ENCODE assay signal across 8 cellular contexts in genomic region chr4:176792348-176793059, GRCh38. TPM values are rescaled to one million over a fixed set of nuclear protein-coding genes. Genes with fewer than 3 reads are reported as not detected.
A peak's percentile ranks its signal among the peaks of the same experiment; 100 is the strongest.
DNase-seq lines count a peak whose midpoint lies in the region; ATAC-seq and TF ChIP-seq lines count a peak whose summit lies in the region.

Gene VEGFC, minus strand, starts transcription at chr4:176792922. Its CDS starts 611 bp downstream, at chr4:176792311.

- peaks cover 57% of the 10 kb centered on the region for H3F3A ChIP-seq in SK-N-SH (replicated peaks; ENCODE audit: insufficient read depth)

- H3K4me3 ChIP-seq in SK-N-SH (ENCODE audit: low read depth in 2 of 2, low read length in 1 of 2), result peak within 1 kb of the TSS; percentile 75 to 87
- H3K4me3 ChIP-seq in right lobe of liver, result peak within 1 kb of the TSS; percentile 23 to 48 (median 44)

- intact Hi-C loops in right lobe of liver (cut with DNase I), result no loop called here

- peak within 1 kb of the TSS; percentile 99 for H3K9ac ChIP-seq in SK-N-SH

- CTCF ChIA-PET in SK-N-SH (lab: Yijun Ruan, JAX), result interaction anchor here (0.6 to 1.4 kb wide), 3 partner anchors 10 to 255 kb away, joined by 3 to 8 read pairs (median 3); no protein-coding TSS in a partner anchor

- no peak for TF ChIP-seq POLR2A in right lobe of liver (IDR thresholded peaks at IDR 0.05)

- H3K4me1 ChIP-seq in SK-N-SH (ENCODE audit: control insufficient read depth in 1 of 2, insufficient read depth in 2 of 2, low read depth in 1 of 2, low read length in 1 of 2) (no peaks in the 10 kb centered on the region; a peak in 2 of 4 replicates), right lobe of liver (peaks cover 0 to 9% (median 0%) of the 10 kb centered on the region in 4 donors)

- H3K4me2 ChIP-seq in SK-N-SH, result peak within 1 kb of the TSS; percentile 90

- H3K27me3 ChIP-seq in SK-N-SH (ENCODE audit: insufficient read depth) (no peaks in the 10 kb centered on the region), right lobe of liver (peaks cover 3 to 4% of the 10 kb centered on the region in 2 donors)

- H3K9me2 ChIP-seq in SK-N-SH, result no peaks in the 10 kb centered on the region

- peak; percentile 69 for ATAC-seq in GM19395 (IDR thresholded peaks at IDR 0.05; ENCODE audit: unreplicated experiment)
- ATAC-seq in HG03354 (IDR thresholded peaks at IDR 0.05; ENCODE audit: poor library complexity, severe bottlenecking, unreplicated experiment), result peak; percentile 85
- peak; percentile 77 to 90 (median 85) for ATAC-seq in right lobe of liver

- H3K9me3 ChIP-seq in SK-N-SH, result no peaks in the 10 kb centered on the region
- no peaks in the 10 kb centered on the region for H3K9me3 ChIP-seq in right lobe of liver

- no peak for TF ChIP-seq CTCF in SK-N-SH (IDR thresholded peaks at IDR 0.05)
- peak in 2 of 4 donors; percentile 13 to 32 for TF ChIP-seq CTCF in right lobe of liver (IDR thresholded peaks at IDR 0.05)

- DNase-seq in COLO668 (lab: John Stamatoyannopoulos, UW; ENCODE audit: unreplicated experiment) (peak; percentile 57), SK-N-SH (peak; percentile 79), ecto neural progenitor cell (ENCODE audit: low spot score) (peak; percentile 81), right lobe of liver (peak; percentile 46 to 61 (median 53)), stromal cell of bone marrow (ENCODE audit: low read depth) (peak; percentile 74)
- no peak for DNase-seq in stimulated activated CD4-positive, alpha-beta T cell treated with anti-CD3 and anti-CD28 coated beads, Interleukin-12 subunit alpha, Interleukin-12 subunit beta, amount 100 ng/mL, for 4 hours

- 0% methylated on average over 4 of the region's 89 CpGs for WGBS in SK-N-SH (ENCODE audit: low lambda C conversion rate)
- 0% methylated on average over 14 of the region's 89 CpGs for WGBS in right lobe of liver (ENCODE audit: insufficient coverage, low coverage, low lambda C conversion rate, missing lambda C conversion rate)

- TF ChIP-seq RAD21 in SK-N-SH (IDR thresholded peaks at IDR 0.05; ENCODE audit: low read length), result no peak

- H3K27ac ChIP-seq in SK-N-SH (ENCODE audit: low read depth in 2 of 2, low read length in 1 of 2) (peak within 1 kb of the TSS; percentile 89 to 92), right lobe of liver (peak within 1 kb of the TSS; percentile 10 to 58 (median 44))

- peaks cover 52% of the 10 kb centered on the region for H3K79me2 ChIP-seq in SK-N-SH (ENCODE audit: insufficient read depth)

- no peak within 1 kb of the TSS for H2AFZ ChIP-seq in SK-N-SH (ENCODE audit: low read depth)

- POLR2A ChIA-PET in SK-N-SH (lab: Yijun Ruan, JAX), result no interaction called here

- peak in 1 of 2 experiments; percentile 23; a peak in 1 of 4 replicates for TF ChIP-seq EP300 in SK-N-SH (IDR thresholded peaks at IDR 0.05; ENCODE audit: borderline replicate concordance in 1 of 2, low read depth in 1 of 2, low read length in 1 of 2)

- H3K36me3 ChIP-seq in SK-N-SH (replicated peaks in 1 of 2; ENCODE audit: control insufficient read depth in 1 of 2, insufficient read depth in 2 of 2, low read length in 1 of 2), result peaks cover 0 to 26% of the 10 kb centered on the region in 2 experiments
- no peaks in the 10 kb centered on the region for H3K36me3 ChIP-seq in right lobe of liver

- H4K20me1 ChIP-seq in SK-N-SH (ENCODE audit: insufficient read depth), result 0 out of 2 replicates have a peak, but pooled peaks cover under 1% of the 10 kb centered on the region

TF ChIP-seq in SK-N-SH, 30 proteins besides CTCF, POLR2A, EP300 and RAD21:
- TF ChIP-seq USF2 (IDR thresholded peaks at IDR 0.05; ENCODE audit: borderline replicate concordance, low read depth, low read length) (no peak), RFX5 (IDR thresholded peaks at IDR 0.05; ENCODE audit: low read length) (no peak), POLR2AphosphoS5 (IDR thresholded peaks at IDR 0.05; ENCODE audit: low read depth, low read length) (no peak), TCF12 (IDR thresholded peaks at IDR 0.05) (no peak), TAF1 (IDR thresholded peaks at IDR 0.05; ENCODE audit: borderline replicate concordance, low read depth, low read length) (peak; percentile 79; the same call in 1 of the 2 replicates), ELF1 (IDR thresholded peaks at IDR 0.05) (no peak), USF1 (IDR thresholded peaks at IDR 0.05; ENCODE audit: borderline replicate concordance, low read depth) (no peak), JUND (IDR thresholded peaks at IDR 0.05) (no peak), PBX3 (IDR thresholded peaks at IDR 0.05) (0 out of 2 replicates have a peak, but pooled peaks have one; percentile 33), RXRA (IDR thresholded peaks at IDR 0.05; ENCODE audit: borderline replicate concordance, low read depth) (no peak), IRF3 (IDR thresholded peaks at IDR 0.05; ENCODE audit: low read depth, low read length) (no peak), MXI1 (IDR thresholded peaks at IDR 0.05; ENCODE audit: low read depth, low read length) (no peak)

RNA-seq across cellular contexts. Expression of gene VEGFC, which starts in this region (rescaled TPM):
- 81.9 and 84.7 TPM in 2 replicates for polyA plus RNA-seq in SK-N-SH (2012; rRNA removed)
- polyA plus RNA-seq in SK-N-SH (2012; cell fraction: cytosol; rRNA removed), result 113 and 118 TPM in 2 replicates
- 98.6 and 151 TPM in 2 replicates for polyA plus RNA-seq in SK-N-SH (2012; cell fraction: nucleus; rRNA removed)
- total RNA-seq in right lobe of liver, result 1 to 10 TPM; 1.4 to 3.1 (median 2.0) TPM
